In the genomic region with DNA sequence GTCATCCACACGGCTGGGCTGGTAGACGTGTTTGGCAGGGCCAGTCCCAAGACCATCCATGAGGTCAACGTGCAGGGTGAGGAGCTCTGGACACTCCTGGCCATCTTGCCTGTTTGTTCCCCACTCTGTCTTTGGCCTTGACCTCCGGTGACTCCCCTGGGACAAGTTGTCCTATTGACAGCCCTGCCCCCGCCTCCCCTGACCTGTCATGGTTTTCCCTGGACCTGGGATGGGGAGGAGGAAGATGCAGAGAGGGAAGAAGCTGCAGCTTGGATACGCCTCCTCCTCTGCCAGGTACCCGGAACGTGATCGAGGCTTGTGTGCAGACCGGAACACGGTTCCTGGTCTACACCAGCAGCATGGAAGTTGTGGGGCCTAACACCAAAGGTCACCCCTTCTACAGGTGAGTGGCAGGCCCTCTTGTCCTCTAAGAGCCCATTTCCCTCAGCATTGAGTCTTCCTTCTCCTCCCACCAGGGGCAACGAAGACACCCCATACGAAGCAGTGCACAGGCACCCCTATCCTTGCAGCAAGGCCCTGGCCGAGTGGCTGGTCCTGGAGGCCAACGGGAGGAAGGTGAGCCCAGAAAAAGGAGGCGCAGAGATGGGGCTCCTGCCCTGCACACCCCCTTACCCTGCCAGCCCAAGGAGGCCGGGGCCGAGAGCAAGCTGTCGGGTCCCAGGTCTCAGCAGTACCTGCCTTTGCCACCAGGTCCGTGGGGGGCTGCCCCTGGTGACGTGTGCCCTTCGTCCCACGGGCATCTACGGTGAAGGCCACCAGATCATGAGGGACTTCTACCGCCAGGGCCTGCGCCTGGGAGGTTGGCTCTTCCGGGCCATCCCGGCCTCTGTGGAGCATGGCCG, we compare ENCODE assay signal across 17 cellular contexts. TPM values are rescaled to one million over a fixed set of nuclear protein-coding genes. Genes with fewer than 3 reads are reported as not detected.
DNase-seq lines count a peak whose midpoint lies in the region; ATAC-seq and TF ChIP-seq lines count a peak whose summit lies in the region.
"Had no signal": no experiment of that assay in that cellular context is flagged by ENCODE, and none has a peak within 500 bp of the region (broad histone marks: within the 10 kb centered on the region; RNA-seq: fewer than 3 reads in every experiment).

No MANE protein-coding gene starts in this region.

- intact Hi-C loops in left lung (cut with DNase I): loop anchor here in 1 of 2 donors (10.0 kb wide), 2 partner anchors 448 to 878 kb away; no protein-coding TSS in a partner anchor

- peaks cover 6% of the 10 kb centered on the region for H3K36me3 Mint-ChIP-seq in activated CD4-positive, alpha-beta T cell treated with anti-CD3 and anti-CD28 coated beads, Interleukin-2, amount 10 ng/mL, durations not matched to agents 7 days and 5 days (ENCODE audit: low read depth)

- H3K9me3 ChIP-seq in skeletal muscle tissue (ENCODE audit: control insufficient read depth in 3 of 3, low read length in 3 of 3) (no peaks in the 10 kb centered on the region), left lung (no peaks in the 10 kb centered on the region)
- H3K9me3 ChIP-seq: ascending aorta, neutrophil, SJSA1 had no signal

- H3K27ac Mint-ChIP-seq in activated CD4-positive, alpha-beta T cell treated with anti-CD3 and anti-CD28 coated beads, Interleukin-2, amount 10 ng/mL, durations not matched to agents 7 days and 5 days: peak overlapping the region; percentile 71
- H3K27ac Mint-ChIP-seq: CD4-positive, alpha-beta T cell had no signal

- POLR2A ChIA-PET in activated CD4-positive, alpha-beta T cell treated with anti-CD3 and anti-CD28 coated beads, Interleukin-2, amount 10 ng/mL, durations not matched to agents 7 days and 5 days (lab: Charles Lee): no interaction called here

- H3K27ac ChIP-seq in skeletal muscle tissue (ENCODE audit: low read depth, low read length) (peak overlapping the region; percentile 75), left lung (no peak overlapping the region)
- H3K27ac ChIP-seq: foreskin keratinocyte, KMS-11, neutrophil, SJSA1 had no signal

- H3K27me3 ChIP-seq in skeletal muscle tissue (ENCODE audit: control insufficient read depth in 3 of 3, insufficient read depth in 3 of 3, low read length in 3 of 3) (no peaks in the 10 kb centered on the region), left lung (peaks cover 0 to 6% of the 10 kb centered on the region in 2 donors)
- H3K27me3 ChIP-seq: ascending aorta, foreskin keratinocyte, neutrophil, SJSA1 had no signal

- CTCF ChIA-PET in activated CD4-positive, alpha-beta T cell treated with anti-CD3 and anti-CD28 coated beads, Interleukin-2, amount 10 ng/mL, durations not matched to agents 7 days and 5 days (lab: Charles Lee): interaction anchor here (0.5 to 4.4 kb wide), 21 partner anchors 8 to 171 kb away, joined by 3 to 23 read pairs (median 3); partner anchors contain the start of gene VKORC1

- H3K4me1 Mint-ChIP-seq in activated CD4-positive, alpha-beta T cell treated with anti-CD3 and anti-CD28 coated beads, Interleukin-2, amount 10 ng/mL, durations not matched to agents 7 days and 5 days: peaks cover 9% of the 10 kb centered on the region

- no peak for DNase-seq in activated CD4-positive, alpha-beta T cell treated with anti-CD3 and anti-CD28 coated beads, Interleukin-2, amount 10 ng/mL, durations not matched to agents 7 days and 5 days
- DNase-seq in activated CD4-positive, alpha-beta T cell treated with anti-CD3 and anti-CD28 coated beads for 1 hour: no peak
- DNase-seq in fibroblast of mammary gland (ENCODE audit: low read depth): no peak
- DNase-seq in NCI-H69 (lab: John Stamatoyannopoulos, UW): no peak
- DNase-seq in left lung: no peak
- DNase-seq: 8988T; activated CD8-positive, alpha-beta T cell treated with anti-CD3 and anti-CD28 coated beads, Interleukin-2, amount 10 ng/mL, durations not matched to agents 7 days and 5 days; activated effector memory CD4-positive, alpha-beta T cell treated with Interleukin-2 at 50 U/mL for 16 hours; CD4-positive, alpha-beta T cell; NCI-H2227 treated with DMSO at 0.1 percent for 48 hours; stimulated activated naive CD4-positive, alpha-beta T cell treated with Interleukin-2 at 50 U/mL for 16 hours had no signal

- peak overlapping the region in 2 of 3 donors; percentile 76 to 80 for H3K9ac ChIP-seq in skeletal muscle tissue (ENCODE audit: low read depth in 1 of 3, low read length in 3 of 3)
- H3K9ac ChIP-seq: KMS-11 had no signal

- H3K4me3 Mint-ChIP-seq in activated CD4-positive, alpha-beta T cell treated with anti-CD3 and anti-CD28 coated beads, Interleukin-2, amount 10 ng/mL, durations not matched to agents 7 days and 5 days: no peak overlapping the region
- H3K4me3 Mint-ChIP-seq: CD4-positive, alpha-beta T cell had no signal

- H3K4me3 ChIP-seq in fibroblast of mammary gland (ENCODE audit: control insufficient read depth, low read depth, low read length): peak overlapping the region; percentile 70
- H3K4me3 ChIP-seq in skeletal muscle tissue (ENCODE audit: low read length in 3 of 3): peak overlapping the region; percentile 76 to 78 (median 77)
- H3K4me3 ChIP-seq in left lung: no peak overlapping the region
- H3K4me3 ChIP-seq: SJSA1 had no signal

- H3K9me3 Mint-ChIP-seq in activated CD4-positive, alpha-beta T cell treated with anti-CD3 and anti-CD28 coated beads, Interleukin-2, amount 10 ng/mL, durations not matched to agents 7 days and 5 days: no peaks in the 10 kb centered on the region
- H3K9me3 Mint-ChIP-seq: CD4-positive, alpha-beta T cell had no signal

- H3K36me3 ChIP-seq in skeletal muscle tissue (ENCODE audit: control insufficient read depth in 3 of 3, insufficient read depth in 3 of 3, low read length in 3 of 3) (peaks cover 28 to 31% (median 31%) of the 10 kb centered on the region in 3 donors), left lung (peaks cover 0 to 53% of the 10 kb centered on the region in 2 donors)

- no peak for ATAC-seq in left lung

- no peak for TF ChIP-seq CTCF in fibroblast of mammary gland (conservative IDR thresholded peaks at IDR 0.05; ENCODE audit: control insufficient read depth, insufficient read depth, low read depth, low read length)
- TF ChIP-seq CTCF in left lung (IDR thresholded peaks at IDR 0.05): no peak

- H3K4me1 ChIP-seq in skeletal muscle tissue (ENCODE audit: control insufficient read depth in 3 of 3, insufficient read depth in 3 of 3, low read length in 3 of 3) (peaks cover 18 to 21% (median 19%) of the 10 kb centered on the region in 3 donors), left lung (peaks cover 5 to 16% of the 10 kb centered on the region in 2 donors)
- H3K4me1 ChIP-seq: foreskin keratinocyte had no signal

- no peaks in the 10 kb centered on the region for H3K27me3 Mint-ChIP-seq in activated CD4-positive, alpha-beta T cell treated with anti-CD3 and anti-CD28 coated beads, Interleukin-2, amount 10 ng/mL, durations not matched to agents 7 days and 5 days
- H3K27me3 Mint-ChIP-seq: CD4-positive, alpha-beta T cell had no signal

RNA-seq across cellular contexts. Expression of gene HSD3B7, which starts 1.4 kb away (rescaled TPM):
- 1 to 10 TPM; 3.4 to 3.5 TPM for total RNA-seq in activated CD4-positive, alpha-beta T cell treated with anti-CD3 and anti-CD28 coated beads, Interleukin-2, amount 10 ng/mL, durations not matched to agents 7 days and 5 days
- total RNA-seq in skeletal muscle tissue (12.5 TPM), left lung (10 to 100 TPM; 25.9 to 28.4 TPM)

RNA-seq across cellular contexts. Expression of gene STX1B, which starts 24.1 kb away (rescaled TPM):
- total RNA-seq in activated CD4-positive, alpha-beta T cell treated with anti-CD3 and anti-CD28 coated beads, Interleukin-2, amount 10 ng/mL, durations not matched to agents 7 days and 5 days: 1 to 10 TPM in 1 of 2 experiments, under 1 TPM in 1; 0.62 to 1.1 TPM
- total RNA-seq in skeletal muscle tissue (not detected), left lung (under 1 TPM; 0.47 to 0.50 TPM)

RNA-seq across cellular contexts. Expression of gene SETD1A, which starts 28.8 kb away (rescaled TPM):
- total RNA-seq in activated CD4-positive, alpha-beta T cell treated with anti-CD3 and anti-CD28 coated beads, Interleukin-2, amount 10 ng/mL, durations not matched to agents 7 days and 5 days: 10 to 100 TPM; 26.5 to 26.6 TPM
- total RNA-seq in skeletal muscle tissue (3.7 TPM), left lung (10 to 100 TPM; 12.1 to 16.4 TPM)

RNA-seq across cellular contexts. Expression of gene ORAI3, which starts 37.5 kb away (rescaled TPM):
- total RNA-seq in activated CD4-positive, alpha-beta T cell treated with anti-CD3 and anti-CD28 coated beads, Interleukin-2, amount 10 ng/mL, durations not matched to agents 7 days and 5 days: 10 to 100 TPM; 18.4 to 19.0 TPM
- 9.4 TPM for total RNA-seq in skeletal muscle tissue
- total RNA-seq in left lung: 10 to 100 TPM; 20.7 to 23.2 TPM

RNA-seq across cellular contexts. Expression of gene STX4, which starts 47.0 kb away (rescaled TPM):
- total RNA-seq in activated CD4-positive, alpha-beta T cell treated with anti-CD3 and anti-CD28 coated beads, Interleukin-2, amount 10 ng/mL, durations not matched to agents 7 days and 5 days: 10 to 100 TPM; 48.0 to 56.7 TPM
- 19.3 TPM for total RNA-seq in skeletal muscle tissue
- 10 to 100 TPM; 65.4 to 84.8 TPM for total RNA-seq in left lung

Comparison
In these comparisons a context has a peak if more than half of its experiments do, and no peak if none do; other contexts are left out.
1. H3K4me3 ChIP-seq: peak in fibroblast of mammary gland (single experiment) and skeletal muscle tissue (3 of 3); none in left lung (0 of 2).